9 cellular contexts compared by ENCODE assay signal in genomic region chr2:201183373-201183742, GRCh38. TPM values are rescaled to one million over a fixed set of nuclear protein-coding genes. Genes with fewer than 3 reads are reported as not detected.
DNase-seq lines count a peak whose midpoint lies in the region; ATAC-seq, FAIRE-seq and TF ChIP-seq lines count a peak whose summit lies in the region.
"Had no signal": no experiment of that assay in that cellular context is flagged by ENCODE, and none has a peak within 500 bp of the region (broad histone marks: within the 10 kb centered on the region; RNA-seq: fewer than 3 reads in every experiment).

No MANE protein-coding gene starts in this region.

- peak overlapping the region; percentile 37 for H3K9ac ChIP-seq in HUES6 (ENCODE audit: low read length)

- no peak for DNase-seq in BE2C
- DNase-seq in bronchial epithelial cell (ENCODE audit: low read depth) = no peak
- no peak for DNase-seq in NCI-H1105 treated with DMSO at 0.1 percent for 48 hours (lab: John Stamatoyannopoulos, UW)
- no peak for DNase-seq in NCI-H510A treated with DMSO at 0.1 percent for 48 hours (lab: John Stamatoyannopoulos, UW)
- DNase-seq: stimulated activated CD4-positive, alpha-beta T cell treated with anti-CD3 and anti-CD28 coated beads, Interleukin-2, amount 100 ng/mL, for 48 hours had no signal

- H3K4me3 ChIP-seq in BE2C (ENCODE audit: low read depth, low read length) (peak overlapping the region; percentile 42), HUES6 (ENCODE audit: low read depth, low read length) (peak overlapping the region; percentile 59), bronchial epithelial cell (ENCODE audit: low read depth, low read length) (peak overlapping the region; percentile 48), mononuclear cell (ENCODE audit: low read length) (peak overlapping the region; percentile 56)

- peak overlapping the region; percentile 44; the same call in 1 of the 2 replicates for H3K27ac ChIP-seq in HUES6 (ENCODE audit: low read depth, low read length)

- TF ChIP-seq CTCF in BE2C (IDR thresholded peaks at IDR 0.05; ENCODE audit: low read depth, low read length) (no peak), bronchial epithelial cell (IDR thresholded peaks at IDR 0.05; ENCODE audit: insufficient read depth, low read length, severe bottlenecking) (no peak)

- ATAC-seq in GM18519 (IDR thresholded peaks at IDR 0.05; ENCODE audit: low FRiP score, unreplicated experiment) = no peak
- no peak for ATAC-seq in HG03135 (IDR thresholded peaks at IDR 0.05; ENCODE audit: unreplicated experiment)

- no peaks in the 10 kb centered on the region for H3K4me1 ChIP-seq in BE2C
- H3K4me1 ChIP-seq in HUES6 (ENCODE audit: control insufficient read depth, insufficient read depth, low read length) = no peaks in the 10 kb centered on the region
- peaks cover 49% of the 10 kb centered on the region for H3K4me1 ChIP-seq in mononuclear cell (ENCODE audit: insufficient read depth, low read length)

- no peaks in the 10 kb centered on the region for H3K9me3 ChIP-seq in BE2C
- peaks cover 16% of the 10 kb centered on the region for H3K9me3 ChIP-seq in HUES6 (ENCODE audit: control insufficient read depth, insufficient read depth, low read depth, low read length)
- H3K9me3 ChIP-seq in mononuclear cell (ENCODE audit: low read depth, low read length) = no peaks in the 10 kb centered on the region

- no peak for FAIRE-seq in bronchial epithelial cell (lab: Jason Lieb, UNC)

- H3K27me3 ChIP-seq in BE2C = no peaks in the 10 kb centered on the region
- no peaks in the 10 kb centered on the region for H3K27me3 ChIP-seq in HUES6 (ENCODE audit: control insufficient read depth, insufficient read depth, low read length)
- no peaks in the 10 kb centered on the region for H3K27me3 ChIP-seq in bronchial epithelial cell (ENCODE audit: control insufficient read depth, insufficient read depth, low read length)
- no peaks in the 10 kb centered on the region for H3K27me3 ChIP-seq in mononuclear cell (ENCODE audit: insufficient read depth, low read length)

- H3K36me3 ChIP-seq in BE2C (no peaks in the 10 kb centered on the region), HUES6 (ENCODE audit: control insufficient read depth, insufficient read depth, low read length) (peaks cover 11% of the 10 kb centered on the region), bronchial epithelial cell (ENCODE audit: control insufficient read depth, insufficient read depth, low read length) (no peaks in the 10 kb centered on the region)

RNA-seq across cellular contexts. Expression of gene CASP10, which starts 0.4 kb away (rescaled TPM):
- 0.08 TPM for polyA plus RNA-seq in BE2C (2012; ENCODE audit: insufficient read depth, insufficient read length, low read depth)
- total RNA-seq in bronchial epithelial cell = 2.6 and 5.1 TPM in 2 replicates
- 29.7 TPM for total RNA-seq in mononuclear cell
